16 cellular contexts compared by ENCODE assay signal in the genomic region with DNA sequence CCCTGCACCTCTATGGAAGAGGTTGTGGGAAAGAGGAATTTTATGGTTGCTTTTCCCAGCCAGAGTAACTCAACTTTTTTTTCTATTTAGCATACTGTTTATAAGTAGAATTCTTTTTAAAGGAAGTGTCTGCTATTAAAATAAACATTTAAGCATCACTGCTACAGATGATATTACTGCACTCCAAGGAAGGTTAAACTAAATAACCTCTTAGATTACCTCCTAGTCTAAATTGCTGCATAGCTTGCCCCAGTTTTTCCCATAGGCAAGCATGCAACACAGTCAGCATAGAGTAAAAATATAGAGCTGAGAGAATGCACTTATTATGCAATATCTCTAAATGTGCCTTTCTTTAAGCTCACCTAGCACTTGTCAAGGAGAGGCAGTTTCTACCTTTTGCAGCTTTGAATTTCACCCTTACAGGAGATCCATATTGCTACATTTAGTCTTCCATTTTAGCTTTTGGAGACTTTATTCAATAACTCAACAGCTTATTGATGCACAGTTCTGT.
"Had no signal": no experiment of that assay in that cellular context is flagged by ENCODE, and none has a peak within 500 bp of the region (broad histone marks: within the 10 kb centered on the region; RNA-seq: fewer than 3 reads in every experiment).

No MANE protein-coding gene starts in this region.

- H3K4me1 Mint-ChIP-seq: naive thymus-derived CD4-positive, alpha-beta T cell had no signal

- H3K27ac Mint-ChIP-seq: naive thymus-derived CD4-positive, alpha-beta T cell had no signal

- DNase-seq: colonic mucosa; dermis blood vessel endothelial cell; gastrocnemius medialis; heart right ventricle; left cardiac atrium; left ventricle myocardium superior; mesendoderm; naive thymus-derived CD4-positive, alpha-beta T cell; psoas muscle; sigmoid colon; stimulated activated CD4-positive, alpha-beta T cell treated with anti-CD3 and anti-CD28 coated beads, Interleukin-12 subunit alpha, Interleukin-12 subunit beta, amount 100 ng/mL, for 4 hours; stimulated activated naive CD4-positive, alpha-beta T cell treated with Interleukin-2 at 50 U/mL for 16 hours; trophoblast cell had no signal

- FAIRE-seq: keratinocyte had no signal

- H3K4me3 Mint-ChIP-seq: naive thymus-derived CD4-positive, alpha-beta T cell had no signal

- ATAC-seq: gastrocnemius medialis; heart right ventricle; left cardiac atrium; left ventricle myocardium superior; naive thymus-derived CD4-positive, alpha-beta T cell; psoas muscle had no signal

- H3K4me3 ChIP-seq: colonic mucosa, gastrocnemius medialis, heart right ventricle, lung, psoas muscle, sigmoid colon, skin epidermis had no signal

- H3K36me3 Mint-ChIP-seq: naive thymus-derived CD4-positive, alpha-beta T cell had no signal
